In genomic region chrX:46576458-46576857, GRCh38 we compare ENCODE assay signal across 1 cellular context.
TF ChIP-seq lines count a peak whose summit lies in the region.

No MANE protein-coding gene starts in this region.

TF ChIP-seq in IMR-90, 13 proteins besides CTCF, POLR2A, EP300 and RAD21:
- TF ChIP-seq CHD1 (IDR thresholded peaks at IDR 0.05; ENCODE audit: low read depth, low read length) (no peak), FOS (IDR thresholded peaks at IDR 0.05; ENCODE audit: low read depth, low read length) (no peak), BHLHE40 (IDR thresholded peaks at IDR 0.05; ENCODE audit: low read depth, low read length) (no peak), SMC3 (IDR thresholded peaks at IDR 0.05; ENCODE audit: low read depth, low read length) (no peak), CEBPB (IDR thresholded peaks at IDR 0.05; ENCODE audit: low read depth, low read length) (no peak), MXI1 (IDR thresholded peaks at IDR 0.05; ENCODE audit: borderline replicate concordance, low read depth, low read length) (no peak), MAZ (IDR thresholded peaks at IDR 0.05; ENCODE audit: borderline replicate concordance, low read depth, low read length) (no peak), MAFK (IDR thresholded peaks at IDR 0.05; ENCODE audit: low read depth, low read length) (no peak), RCOR1 (IDR thresholded peaks at IDR 0.05; ENCODE audit: insufficient replicate concordance, low read length) (no peak), RFX5 (IDR thresholded peaks at IDR 0.05; ENCODE audit: low read depth, low read length) (no peak), NFE2L2 (IDR thresholded peaks at IDR 0.05; ENCODE audit: low read depth, low read length) (no peak)
- TF ChIP-seq, protein P1, sequence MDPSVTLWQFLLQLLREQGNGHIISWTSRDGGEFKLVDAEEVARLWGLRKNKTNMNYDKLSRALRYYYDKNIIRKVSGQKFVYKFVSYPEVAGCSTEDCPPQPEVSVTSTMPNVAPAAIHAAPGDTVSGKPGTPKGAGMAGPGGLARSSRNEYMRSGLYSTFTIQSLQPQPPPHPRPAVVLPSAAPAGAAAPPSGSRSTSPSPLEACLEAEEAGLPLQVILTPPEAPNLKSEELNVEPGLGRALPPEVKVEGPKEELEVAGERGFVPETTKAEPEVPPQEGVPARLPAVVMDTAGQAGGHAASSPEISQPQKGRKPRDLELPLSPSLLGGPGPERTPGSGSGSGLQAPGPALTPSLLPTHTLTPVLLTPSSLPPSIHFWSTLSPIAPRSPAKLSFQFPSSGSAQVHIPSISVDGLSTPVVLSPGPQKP (IDR thresholded peaks at IDR 0.05; ENCODE audit: borderline replicate concordance, low read depth, low read length) = no peak
- TF ChIP-seq, protein P2, sequence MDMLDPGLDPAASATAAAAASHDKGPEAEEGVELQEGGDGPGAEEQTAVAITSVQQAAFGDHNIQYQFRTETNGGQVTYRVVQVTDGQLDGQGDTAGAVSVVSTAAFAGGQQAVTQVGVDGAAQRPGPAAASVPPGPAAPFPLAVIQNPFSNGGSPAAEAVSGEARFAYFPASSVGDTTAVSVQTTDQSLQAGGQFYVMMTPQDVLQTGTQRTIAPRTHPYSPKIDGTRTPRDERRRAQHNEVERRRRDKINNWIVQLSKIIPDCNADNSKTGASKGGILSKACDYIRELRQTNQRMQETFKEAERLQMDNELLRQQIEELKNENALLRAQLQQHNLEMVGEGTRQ (IDR thresholded peaks at IDR 0.05; ENCODE audit: low read depth, low read length) = no peak
